8 cellular contexts compared by ENCODE assay signal in genomic region chr6:22146581-22147468, GRCh38.
A peak's percentile ranks its signal among the peaks of the same experiment; 100 is the strongest.
DNase-seq lines count a peak whose midpoint lies in the region; ATAC-seq and TF ChIP-seq lines count a peak whose summit lies in the region.

No MANE protein-coding gene starts in this region.

- H3K36me3 Mint-ChIP-seq in T-cell, result no peaks in the 10 kb centered on the region
- H3K36me3 Mint-ChIP-seq in glutamatergic neuron (ENCODE audit: unreplicated experiment), result no peaks in the 10 kb centered on the region

- POLR2A ChIA-PET in T-cell (lab: Charles Lee), result interaction anchor here in 1 of 2 donors (0.6 to 0.8 kb wide), 3 partner anchors 123 to 554 kb away, joined by 3 to 8 read pairs (median 4); partner anchors contain the start of gene SOX4

- H3K27ac Mint-ChIP-seq in T-cell (no peak overlapping the region), glutamatergic neuron (ENCODE audit: unreplicated experiment) (peak overlapping the region; percentile 45)

- ATAC-seq in T-cell (replicated peaks in 1 of 4) (peak; percentile 23 to 52 (median 45)), HG02884 (IDR thresholded peaks at IDR 0.05; ENCODE audit: unreplicated experiment) (no peak), GM21423 (IDR thresholded peaks at IDR 0.05; ENCODE audit: unreplicated experiment) (no peak)

- H3K4me1 Mint-ChIP-seq in T-cell (peaks cover 5 to 50% (median 21%) of the 10 kb centered on the region in 3 donors), glutamatergic neuron (ENCODE audit: low read depth, unreplicated experiment) (peaks cover 50% of the 10 kb centered on the region)

- DNase-seq in GM03348 (ENCODE audit: low spot score), result peak; percentile 28
- peak in 11 of 34 experiments; percentile 1 to 46 (median 10) for DNase-seq in T-cell
- peak; percentile 44 for DNase-seq in glutamatergic neuron
- no peak for DNase-seq in skeletal muscle cell (ENCODE audit: low read depth)
- DNase-seq in NCI-H82 (lab: John Stamatoyannopoulos, UW), result no peak
- DNase-seq in dedifferentiated amniotic fluid mesenchymal stem cell (ENCODE audit: extremely low spot score), result no peak

- no peak for TF ChIP-seq CTCF in glutamatergic neuron (IDR thresholded peaks at IDR 0.05; ENCODE audit: partially characterized antibody, unreplicated experiment)

- H3K4me3 ChIP-seq in skeletal muscle cell (ENCODE audit: low read depth, low read length), result peak overlapping the region; percentile 37

- H3K9me3 Mint-ChIP-seq in T-cell (peaks cover 0 to 4% (median 0%) of the 10 kb centered on the region in 3 donors), glutamatergic neuron (ENCODE audit: unreplicated experiment) (peaks cover 12% of the 10 kb centered on the region)

- H3K4me3 Mint-ChIP-seq in T-cell (peak overlapping the region in 2 of 3 donors; percentile 67 to 92), glutamatergic neuron (ENCODE audit: unreplicated experiment) (peak overlapping the region; percentile 45)

- CTCF ChIA-PET in T-cell (lab: Charles Lee), result interaction anchor here (0.7 to 1.0 kb wide), 2 partner anchors 12 to 559 kb away, joined by 5 to 7 read pairs; no protein-coding TSS in a partner anchor

- peaks cover 13 to 14% of the 10 kb centered on the region in 2 donors for H3K27me3 Mint-ChIP-seq in T-cell
- H3K27me3 Mint-ChIP-seq in glutamatergic neuron (ENCODE audit: unreplicated experiment), result peaks cover 6% of the 10 kb centered on the region

Comparison
In these comparisons a context has a peak if more than half of its experiments do, and no peak if none do; other contexts are left out.
1. DNase-seq: peak in GM03348 (single experiment) and glutamatergic neuron (single experiment); none in skeletal muscle cell (single experiment), NCI-H82 (single experiment) and dedifferentiated amniotic fluid mesenchymal stem cell (single experiment).
2. ATAC-seq: peak in T-cell (4 of 4); none in HG02884 (single experiment) and GM21423 (single experiment).